1 cellular context compared by ENCODE assay signal in the genomic region with DNA sequence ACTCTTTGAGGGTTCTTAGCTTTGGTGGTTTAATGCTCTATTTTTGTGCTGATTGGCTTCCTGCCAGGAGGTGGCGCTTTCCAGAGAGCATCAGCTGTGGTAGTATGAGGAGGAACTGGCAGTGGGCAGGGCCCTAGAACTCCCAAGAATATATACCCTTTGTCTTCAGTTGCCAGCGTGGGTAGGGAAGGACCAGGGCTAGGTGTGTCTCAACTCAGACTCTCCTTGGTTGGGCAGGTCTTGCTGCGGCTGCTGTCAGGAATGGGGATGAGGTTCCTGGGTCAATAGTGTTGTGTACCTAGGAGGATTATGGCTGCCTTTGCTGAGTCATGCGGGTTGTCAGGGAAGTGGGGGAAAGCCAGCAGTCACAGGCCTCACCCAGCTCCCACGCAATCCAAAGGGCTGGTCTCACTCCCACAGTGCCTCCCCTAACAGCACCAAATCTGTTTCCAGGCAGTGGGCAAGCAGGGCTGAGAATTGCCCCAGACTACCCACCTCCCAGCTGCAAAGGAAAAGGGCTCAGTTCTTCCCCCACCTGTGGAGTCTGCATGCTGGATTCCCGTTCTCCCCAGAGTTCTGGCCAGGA.
TF ChIP-seq lines count a peak whose summit lies in the region.

No MANE protein-coding gene starts in this region.

TF ChIP-seq in GM23338, 12 proteins besides CTCF, POLR2A, EP300 and RAD21 (continued from another document):
- TF ChIP-seq, protein P1, sequence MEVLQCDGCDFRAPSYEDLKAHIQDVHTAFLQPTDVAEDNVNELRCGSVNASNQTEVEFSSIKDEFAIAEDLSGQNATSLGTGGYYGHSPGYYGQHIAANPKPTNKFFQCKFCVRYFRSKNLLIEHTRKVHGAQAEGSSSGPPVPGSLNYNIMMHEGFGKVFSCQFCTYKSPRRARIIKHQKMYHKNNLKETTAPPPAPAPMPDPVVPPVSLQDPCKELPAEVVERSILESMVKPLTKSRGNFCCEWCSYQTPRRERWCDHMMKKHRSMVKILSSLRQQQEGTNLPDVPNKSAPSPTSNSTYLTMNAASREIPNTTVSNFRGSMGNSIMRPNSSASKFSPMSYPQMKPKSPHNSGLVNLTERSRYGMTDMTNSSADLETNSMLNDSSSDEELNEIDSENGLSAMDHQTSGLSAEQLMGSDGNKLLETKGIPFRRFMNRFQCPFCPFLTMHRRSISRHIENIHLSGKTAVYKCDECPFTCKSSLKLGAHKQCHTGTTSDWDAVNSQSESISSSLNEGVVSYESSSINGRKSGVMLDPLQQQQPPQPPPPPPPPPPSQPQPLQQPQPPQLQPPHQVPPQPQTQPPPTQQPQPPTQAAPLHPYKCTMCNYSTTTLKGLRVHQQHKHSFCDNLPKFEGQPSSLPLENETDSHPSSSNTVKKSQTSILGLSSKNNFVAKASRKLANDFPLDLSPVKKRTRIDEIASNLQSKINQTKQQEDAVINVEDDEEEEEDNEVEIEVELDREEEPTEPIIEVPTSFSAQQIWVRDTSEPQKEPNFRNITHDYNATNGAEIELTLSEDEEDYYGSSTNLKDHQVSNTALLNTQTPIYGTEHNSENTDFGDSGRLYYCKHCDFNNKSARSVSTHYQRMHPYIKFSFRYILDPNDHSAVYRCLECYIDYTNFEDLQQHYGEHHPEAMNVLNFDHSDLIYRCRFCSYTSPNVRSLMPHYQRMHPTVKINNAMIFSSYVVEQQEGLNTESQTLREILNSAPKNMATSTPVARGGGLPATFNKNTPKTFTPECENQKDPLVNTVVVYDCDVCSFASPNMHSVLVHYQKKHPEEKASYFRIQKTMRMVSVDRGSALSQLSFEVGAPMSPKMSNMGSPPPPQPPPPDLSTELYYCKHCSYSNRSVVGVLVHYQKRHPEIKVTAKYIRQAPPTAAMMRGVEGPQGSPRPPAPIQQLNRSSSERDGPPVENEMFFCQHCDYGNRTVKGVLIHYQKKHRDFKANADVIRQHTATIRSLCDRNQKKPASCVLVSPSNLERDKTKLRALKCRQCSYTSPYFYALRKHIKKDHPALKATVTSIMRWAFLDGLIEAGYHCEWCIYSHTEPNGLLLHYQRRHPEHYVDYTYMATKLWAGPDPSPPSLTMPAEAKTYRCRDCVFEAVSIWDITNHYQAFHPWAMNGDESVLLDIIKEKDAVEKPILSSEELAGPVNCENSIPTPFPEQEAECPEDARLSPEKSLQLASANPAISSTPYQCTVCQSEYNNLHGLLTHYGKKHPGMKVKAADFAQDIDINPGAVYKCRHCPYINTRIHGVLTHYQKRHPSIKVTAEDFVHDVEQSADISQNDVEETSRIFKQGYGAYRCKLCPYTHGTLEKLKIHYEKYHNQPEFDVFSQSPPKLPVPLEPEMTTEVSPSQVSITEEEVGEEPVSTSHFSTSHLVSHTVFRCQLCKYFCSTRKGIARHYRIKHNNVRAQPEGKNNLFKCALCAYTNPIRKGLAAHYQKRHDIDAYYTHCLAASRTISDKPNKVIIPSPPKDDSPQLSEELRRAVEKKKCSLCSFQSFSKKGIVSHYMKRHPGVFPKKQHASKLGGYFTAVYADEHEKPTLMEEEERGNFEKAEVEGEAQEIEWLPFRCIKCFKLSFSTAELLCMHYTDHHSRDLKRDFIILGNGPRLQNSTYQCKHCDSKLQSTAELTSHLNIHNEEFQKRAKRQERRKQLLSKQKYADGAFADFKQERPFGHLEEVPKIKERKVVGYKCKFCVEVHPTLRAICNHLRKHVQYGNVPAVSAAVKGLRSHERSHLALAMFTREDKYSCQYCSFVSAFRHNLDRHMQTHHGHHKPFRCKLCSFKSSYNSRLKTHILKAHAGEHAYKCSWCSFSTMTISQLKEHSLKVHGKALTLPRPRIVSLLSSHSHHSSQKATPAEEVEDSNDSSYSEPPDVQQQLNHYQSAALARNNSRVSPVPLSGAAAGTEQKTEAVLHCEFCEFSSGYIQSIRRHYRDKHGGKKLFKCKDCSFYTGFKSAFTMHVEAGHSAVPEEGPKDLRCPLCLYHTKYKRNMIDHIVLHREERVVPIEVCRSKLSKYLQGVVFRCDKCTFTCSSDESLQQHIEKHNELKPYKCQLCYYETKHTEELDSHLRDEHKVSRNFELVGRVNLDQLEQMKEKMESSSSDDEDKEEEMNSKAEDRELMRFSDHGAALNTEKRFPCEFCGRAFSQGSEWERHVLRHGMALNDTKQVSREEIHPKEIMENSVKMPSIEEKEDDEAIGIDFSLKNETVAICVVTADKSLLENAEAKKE (CRISPR knock-in tag; IDR thresholded peaks at IDR 0.05): no peak
- no peak for TF ChIP-seq JUNB (IDR thresholded peaks at IDR 0.05; ENCODE audit: unreplicated experiment)
- no peak for TF ChIP-seq ZNF114 (CRISPR knock-in tag; IDR thresholded peaks at IDR 0.05)
- TF ChIP-seq EZH2phosphoT487 (IDR thresholded peaks at IDR 0.05; ENCODE audit: unreplicated experiment): no peak
- no peak for TF ChIP-seq NANOG (IDR thresholded peaks at IDR 0.05; ENCODE audit: borderline replicate concordance)
TF ChIP-seq in GM23338: peak in this region for 0.
